Comparison of ENCODE assay signal across 8 cellular contexts in genomic region chr20:63628246-63628975, GRCh38. TPM values are rescaled to one million over a fixed set of nuclear protein-coding genes. Genes with fewer than 3 reads are reported as not detected.
DNase-seq lines count a peak whose midpoint lies in the region; ATAC-seq and TF ChIP-seq lines count a peak whose summit lies in the region.

No MANE protein-coding gene starts in this region.

- TF ChIP-seq RAD21 in SK-N-SH (IDR thresholded peaks at IDR 0.05; ENCODE audit: low read length): no peak

- H3K27me3 ChIP-seq in SK-N-SH (ENCODE audit: insufficient read depth): no peaks in the 10 kb centered on the region
- no peaks in the 10 kb centered on the region for H3K27me3 ChIP-seq in spleen (replicated peaks in 1 of 7)

- H3K4me2 ChIP-seq in SK-N-SH: peak overlapping the region; percentile 96

- TF ChIP-seq EP300 in SK-N-SH (IDR thresholded peaks at IDR 0.05; ENCODE audit: borderline replicate concordance in 1 of 2, low read depth in 1 of 2, low read length in 1 of 2): no peak

- ATAC-seq in GM19035 (IDR thresholded peaks at IDR 0.05; ENCODE audit: unreplicated experiment): no peak
- no peak for ATAC-seq in GM18868 (IDR thresholded peaks at IDR 0.05; ENCODE audit: unreplicated experiment)

- no peak for TF ChIP-seq POLR2A in spleen (IDR thresholded peaks at IDR 0.05)

- H3K9me2 ChIP-seq in SK-N-SH: no peaks in the 10 kb centered on the region

- POLR2A ChIA-PET in SK-N-SH (lab: Yijun Ruan, JAX): interaction anchor here (1.6 kb wide), 1 partner anchor 13 kb away, joined by 4 read pairs; no protein-coding TSS in a partner anchor

- peak overlapping the region; percentile 34 to 36; a peak in 2 of 4 replicates for H3K27ac ChIP-seq in SK-N-SH (ENCODE audit: low read depth in 2 of 2, low read length in 1 of 2)
- H3K27ac ChIP-seq in spleen: peak overlapping the region in 7 of 8 donors; percentile 97 to 100 (median 98)

- WGBS in SK-N-SH (ENCODE audit: low lambda C conversion rate): 20% methylated on average over 22 of the region's 22 CpGs
- WGBS in spleen, 5 donors: 17 to 33% (median 25%) methylated on average over 21 to 22 of the region's 22 CpGs

- DNase-seq in GF-D8 (lab: John Stamatoyannopoulos, UW) (peak; percentile 76), NCI-H1092 treated with DMSO at 0.1 percent for 48 hours (lab: John Stamatoyannopoulos, UW) (peak; percentile 77), SK-N-SH (peak; percentile 70), astrocyte of the hippocampus (ENCODE audit: low read depth, low spot score) (peak; percentile 53), iris pigment epithelial cell (ENCODE audit: low read depth) (peak; percentile 68), spleen (peak; percentile 87)

- peak overlapping the region; percentile 89; the same call in 1 of the 2 replicates for H2AFZ ChIP-seq in SK-N-SH (ENCODE audit: low read depth)

- H4K20me1 ChIP-seq in SK-N-SH (ENCODE audit: insufficient read depth): no peaks in the 10 kb centered on the region

- H3K4me3 ChIP-seq in SK-N-SH (ENCODE audit: low read depth in 2 of 2, low read length in 1 of 2) (peak overlapping the region; percentile 76 to 93), spleen (peak overlapping the region; percentile 49 to 97 (median 85))

- peaks cover 6 to 8% of the 10 kb centered on the region in 2 experiments; a peak in 2 of 4 replicates for H3K4me1 ChIP-seq in SK-N-SH (ENCODE audit: control insufficient read depth in 1 of 2, insufficient read depth in 2 of 2, low read depth in 1 of 2, low read length in 1 of 2)
- H3K4me1 ChIP-seq in spleen: peaks cover 18 to 80% (median 54%) of the 10 kb centered on the region in 6 donors

- H3K36me3 ChIP-seq in SK-N-SH (replicated peaks in 1 of 2; ENCODE audit: control insufficient read depth in 1 of 2, insufficient read depth in 2 of 2, low read length in 1 of 2): no peaks in the 10 kb centered on the region
- peaks cover 0 to 4% (median 0%) of the 10 kb centered on the region in 6 donors for H3K36me3 ChIP-seq in spleen

- TF ChIP-seq CTCF in SK-N-SH (IDR thresholded peaks at IDR 0.05) (no peak), spleen (IDR thresholded peaks at IDR 0.05 in 8 of 11, conservative IDR thresholded peaks at IDR 0.05 in 3 of 11) (no peak)

- H3K79me2 ChIP-seq in SK-N-SH (ENCODE audit: insufficient read depth): peaks cover 40% of the 10 kb centered on the region

- intact Hi-C loops in spleen (cut with DNase I; ENCODE audit: low total_unique reads): no loop called here

- peak overlapping the region; percentile 82 for H3K9ac ChIP-seq in SK-N-SH

- CTCF ChIA-PET in SK-N-SH (lab: Yijun Ruan, JAX): interaction anchor here (0.6 to 1.5 kb wide), 4 partner anchors 9 to 352 kb away, joined by 3 to 4 read pairs (median 3); no protein-coding TSS in a partner anchor

- H3F3A ChIP-seq in SK-N-SH (replicated peaks; ENCODE audit: insufficient read depth): no peaks in the 10 kb centered on the region

- H3K9me3 ChIP-seq in SK-N-SH: no peaks in the 10 kb centered on the region
- H3K9me3 ChIP-seq in spleen: no peaks in the 10 kb centered on the region

TF ChIP-seq in SK-N-SH, 30 proteins besides CTCF, POLR2A, EP300 and RAD21:
- TF ChIP-seq FOSL2 (IDR thresholded peaks at IDR 0.05; ENCODE audit: borderline replicate concordance, low read depth) (no peak), MXI1 (IDR thresholded peaks at IDR 0.05; ENCODE audit: low read depth, low read length) (peak; percentile 94), IRF3 (IDR thresholded peaks at IDR 0.05; ENCODE audit: low read depth, low read length) (no peak), SMC3 (IDR thresholded peaks at IDR 0.05; ENCODE audit: low read depth, low read length) (no peak; the same call in 1 of the 2 replicates), POLR2AphosphoS5 (IDR thresholded peaks at IDR 0.05; ENCODE audit: low read depth, low read length) (peak; percentile 38; the same call in 1 of the 2 replicates), NFIC (IDR thresholded peaks at IDR 0.05; ENCODE audit: borderline replicate concordance) (no peak), SIN3A (IDR thresholded peaks at IDR 0.05; ENCODE audit: borderline replicate concordance, low read depth, low read length) (peak; percentile 88), TAF1 (IDR thresholded peaks at IDR 0.05; ENCODE audit: borderline replicate concordance, low read depth, low read length) (peak; percentile 94), MEF2A (IDR thresholded peaks at IDR 0.05; ENCODE audit: borderline replicate concordance, low read depth) (no peak), JUND (IDR thresholded peaks at IDR 0.05) (no peak), ELF1 (IDR thresholded peaks at IDR 0.05) (peak; percentile 44; the same call in 1 of the 2 replicates), GABPA (IDR thresholded peaks at IDR 0.05; ENCODE audit: low read depth) (peak; percentile 75), FOXJ3 (CRISPR knock-in tag; IDR thresholded peaks at IDR 0.05) (no peak), REST (IDR thresholded peaks at IDR 0.05; ENCODE audit: low read depth, low read length) (peak; percentile 58), MAX (IDR thresholded peaks at IDR 0.05; ENCODE audit: low read depth) (peak; percentile 86), TCF12 (IDR thresholded peaks at IDR 0.05) (no peak), RCOR1 (IDR thresholded peaks at IDR 0.05; ENCODE audit: low read length) (no peak), CHD2 (IDR thresholded peaks at IDR 0.05; ENCODE audit: low read length, partially characterized antibody) (no peak), EZH2phosphoT487 (IDR thresholded peaks at IDR 0.05; ENCODE audit: borderline replicate concordance, low read depth) (no peak), RXRA (IDR thresholded peaks at IDR 0.05; ENCODE audit: borderline replicate concordance, low read depth) (no peak; the same call in 1 of the 2 replicates), GATA2 (CRISPR knock-in tag; IDR thresholded peaks at IDR 0.05) (no peak), YY1 (IDR thresholded peaks at IDR 0.05; ENCODE audit: low read depth) (peak; percentile 36; the same call in 1 of the 2 replicates)
TF ChIP-seq in SK-N-SH: peak in this region for 9.

RNA-seq across cellular contexts. Expression of gene GMEB2, which starts 1.5 kb away (rescaled TPM):
- polyA plus RNA-seq in SK-N-SH (2012; rRNA removed) (5.6 and 6.5 TPM in 2 replicates), spleen (10 to 100 TPM in 2 of 3 donors, 1 to 10 TPM in 1; 8.6 to 12.9 (median 10.4) TPM)
- 3.2 and 4.9 TPM in 2 replicates for polyA plus RNA-seq in SK-N-SH (2012; cell fraction: cytosol; rRNA removed)
- 9.9 and 10.9 TPM in 2 replicates for polyA plus RNA-seq in SK-N-SH (2012; cell fraction: nucleus; rRNA removed)
- total RNA-seq in spleen: 10 to 100 TPM; 11.1 to 15.0 (median 13.9) TPM

RNA-seq across cellular contexts. Expression of gene STMN3, which starts 24.8 kb away (rescaled TPM):
- polyA plus RNA-seq in SK-N-SH (2012; rRNA removed) (89.8 and 111 TPM in 2 replicates), spleen (10 to 100 TPM; 21.2 to 38.9 (median 24.6) TPM)
- 58.5 and 83.6 TPM in 2 replicates for polyA plus RNA-seq in SK-N-SH (2012; cell fraction: cytosol; rRNA removed)
- 103 and 122 TPM in 2 replicates for polyA plus RNA-seq in SK-N-SH (2012; cell fraction: nucleus; rRNA removed)
- 10 to 100 TPM; 16.1 to 57.0 (median 44.0) TPM for total RNA-seq in spleen

RNA-seq across cellular contexts. Expression of gene RTEL1, which starts 29.7 kb away (rescaled TPM):
- polyA plus RNA-seq in SK-N-SH (2012; rRNA removed): 9.9 and 12.9 TPM in 2 replicates
- polyA plus RNA-seq in SK-N-SH (2012; cell fraction: cytosol; rRNA removed): 1.5 and 2.4 TPM in 2 replicates
- polyA plus RNA-seq in SK-N-SH (2012; cell fraction: nucleus; rRNA removed): 82.0 and 145 TPM in 2 replicates
- total RNA-seq in spleen: 10 to 100 TPM; 36.4 to 49.8 (median 43.2) TPM
- polyA plus RNA-seq in spleen: 10 to 100 TPM in 2 of 3 donors, 1 to 10 TPM in 1; 7.3 to 23.1 (median 19.1) TPM

RNA-seq across cellular contexts. Expression of gene HELZ2, which starts 54.4 kb away (rescaled TPM):
- polyA plus RNA-seq in SK-N-SH (2012; rRNA removed) (5.5 and 7.6 TPM in 2 replicates), spleen (10 to 100 TPM in 1 of 3 donors, 1 to 10 TPM in 2; 4.3 to 21.2 (median 5.7) TPM)
- 1.8 and 3.5 TPM in 2 replicates for polyA plus RNA-seq in SK-N-SH (2012; cell fraction: cytosol; rRNA removed)
- 10.9 and 12.8 TPM in 2 replicates for polyA plus RNA-seq in SK-N-SH (2012; cell fraction: nucleus; rRNA removed)
- 100 to 1,000 TPM in 1 of 7 donors, 10 to 100 TPM in 6; 56.5 to 120 (median 66.0) TPM for total RNA-seq in spleen
